Comparison of ENCODE assay signal across 8 cellular contexts in the genomic region with DNA sequence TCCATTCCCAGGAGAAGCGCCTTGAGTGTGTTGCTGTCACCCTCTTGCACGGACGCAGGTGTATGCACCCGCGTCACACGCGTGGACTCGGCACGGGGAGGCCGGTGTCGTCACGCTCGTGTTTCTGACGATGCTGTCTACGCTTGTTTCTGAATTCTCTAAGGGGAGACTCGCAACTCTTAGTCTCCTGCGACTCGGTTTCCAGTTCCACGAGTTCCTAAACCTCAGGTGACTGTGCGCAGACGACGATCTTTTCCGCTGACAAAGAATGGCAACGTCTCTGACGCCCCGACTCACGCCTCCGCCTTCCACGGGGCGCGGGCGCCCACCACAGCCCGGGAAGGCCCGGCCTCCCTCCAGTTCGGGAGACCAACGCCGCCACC.
A peak's percentile ranks its signal among the peaks of the same experiment; 100 is the strongest.
DNase-seq lines count a peak whose midpoint lies in the region; ATAC-seq lines count a peak whose summit lies in the region.

No MANE protein-coding gene starts in this region.

- DNase-seq in T-helper 9 cell = peak; percentile 56
- peak; percentile 35 for DNase-seq in fibroblast of gingiva (ENCODE audit: low read depth)
- no peak for DNase-seq in iPS-NIHi7 (ENCODE audit: extremely low spot score)

- H3K36me3 ChIP-seq in BLaER1 (peaks cover 27% of the 10 kb centered on the region), neuron (ENCODE audit: insufficient read depth, low read length) (peaks cover 41% of the 10 kb centered on the region)

- peak overlapping the region; percentile 95 for H3K27ac ChIP-seq in BLaER1

- peak overlapping the region; percentile 87 for H3K4me2 ChIP-seq in BLaER1

- H3K27me3 ChIP-seq in BLaER1 (no peaks in the 10 kb centered on the region), neuron (ENCODE audit: insufficient read depth, low read length) (no peaks in the 10 kb centered on the region)

- peaks cover 65% of the 10 kb centered on the region for H3K4me1 ChIP-seq in BLaER1
- H3K4me1 ChIP-seq in neuron (ENCODE audit: insufficient read depth, low read length) = peaks cover 37% of the 10 kb centered on the region

- peaks cover 67% of the 10 kb centered on the region for H4K20me1 ChIP-seq in BLaER1

- no peaks in the 10 kb centered on the region for H3K9me3 ChIP-seq in BLaER1
- no peaks in the 10 kb centered on the region for H3K9me3 ChIP-seq in neuron (ENCODE audit: low read length)

- H3K9ac ChIP-seq in BLaER1 = peak overlapping the region; percentile 96

- H3K4me3 ChIP-seq in BLaER1 (peak overlapping the region; percentile 91), neuron (ENCODE audit: low read length) (peak overlapping the region; percentile 100)

- H2AFZ ChIP-seq in neuron (ENCODE audit: low read depth, low read length) = no peak overlapping the region

- peak; percentile 2 for ATAC-seq in HG02642 (IDR thresholded peaks at IDR 0.05; ENCODE audit: poor library complexity, unreplicated experiment)
- ATAC-seq in GM21576 (IDR thresholded peaks at IDR 0.05; ENCODE audit: unreplicated experiment) = no peak
- ATAC-seq in GM18861 (IDR thresholded peaks at IDR 0.05; ENCODE audit: unreplicated experiment) = no peak
